In genomic region chr6:143855057-143855456, GRCh38 we compare ENCODE assay signal across 21 cellular contexts. TPM values are rescaled to one million over a fixed set of nuclear protein-coding genes. Genes with fewer than 3 reads are reported as not detected.
DNase-seq lines count a peak whose midpoint lies in the region; ATAC-seq, FAIRE-seq and TF ChIP-seq lines count a peak whose summit lies in the region.
"Not testable (repeated sequence)": the region's sequence is repeated elsewhere in the genome, so short reads cannot be mapped to it uniquely, and the experiment has no call there.
"Had no signal": no experiment of that assay in that cellular context is flagged by ENCODE, and none has a peak within 500 bp of the region (broad histone marks: within the 10 kb centered on the region; RNA-seq: fewer than 3 reads in every experiment).

No MANE protein-coding gene starts in this region.

- not testable (repeated sequence) for FAIRE-seq in K562 (lab: Jason Lieb, UNC); HepG2 (lab: Jason Lieb, UNC)

- CTCF ChIA-PET in HEK293 (lab: Yijun Ruan, JAX) = interaction anchor here (0.8 kb wide), 1 partner anchor 25 kb away, joined by 3 read pairs; no protein-coding TSS in a partner anchor
- CTCF ChIA-PET in WTC11 (lab: Charles Lee); K562 (lab: Yijun Ruan, JAX; ENCODE audit: low intra/inter-chr PET ratio); HepG2 (lab: Yijun Ruan, JAX; ENCODE audit: low intra/inter-chr PET ratio, low total read pairs): not testable (repeated sequence)

- not testable (repeated sequence) for H3K4me3 ChIP-seq in HEK293 (ENCODE audit: low read depth, low read length); K562; HepG2 (replicated peaks in 1 of 3; ENCODE audit: insufficient read depth in 1 of 3, low read depth in 2 of 3, low read length in 3 of 3)

- TF ChIP-seq POLR2A in K562 (conservative IDR thresholded peaks at IDR 0.05); HepG2 (IDR thresholded peaks at IDR 0.05; ENCODE audit: insufficient read depth in 1 of 2, low read depth in 2 of 2, low read length in 2 of 2): not testable (repeated sequence)

- peaks cover 96% of the 10 kb centered on the region for H3K36me3 Mint-ChIP-seq in WTC11
- H3K36me3 Mint-ChIP-seq in activated T-helper 17 cell treated with anti-CD3 and anti-CD28 coated beads, Interleukin-2, amount 50 U/mL, for 72 hours (ENCODE audit: low read depth) = peaks cover 100% of the 10 kb centered on the region
- H3K36me3 Mint-ChIP-seq in activated naive CD4-positive, alpha-beta T cell treated with anti-CD3 and anti-CD28 coated beads, Interleukin-2, amount 50 U/mL, for 24 hours = peaks cover 82% of the 10 kb centered on the region
- peaks cover 73% of the 10 kb centered on the region for H3K36me3 Mint-ChIP-seq in central memory CD8-positive, alpha-beta T cell (ENCODE audit: insufficient read depth)

- H3K27me3 Mint-ChIP-seq in WTC11 (ENCODE audit: low read depth); activated T-helper 17 cell treated with anti-CD3 and anti-CD28 coated beads, Interleukin-2, amount 50 U/mL, for 72 hours; activated naive CD4-positive, alpha-beta T cell treated with anti-CD3 and anti-CD28 coated beads, Interleukin-2, amount 50 U/mL, for 24 hours; central memory CD8-positive, alpha-beta T cell: not testable (repeated sequence)

- not testable (repeated sequence) for H3K27me3 ChIP-seq in K562 (ENCODE audit: control insufficient read depth in 2 of 2, insufficient read depth in 2 of 2, low read length in 2 of 2); HepG2 (ENCODE audit: control insufficient read depth in 1 of 2, insufficient read depth in 2 of 2, low read length in 2 of 2)

- in situ Hi-C loops in K562 (cut with MboI); HepG2 (cut with HindIII; ENCODE audit: extremely low pct_ligation_motif_present, low pct_unique_long_range_greater_than_20kb): not testable (repeated sequence)

- H3K36me3 ChIP-seq in HEK293 (ENCODE audit: control insufficient read depth in 2 of 2, insufficient read depth in 1 of 2, low read length in 2 of 2) = peaks cover 60 to 87% of the 10 kb centered on the region in 2 experiments
- H3K36me3 ChIP-seq in K562 (ENCODE audit: control insufficient read depth, insufficient read depth, low read length) = peaks cover 86% of the 10 kb centered on the region
- H3K36me3 ChIP-seq in HepG2 (replicated peaks in 1 of 2; ENCODE audit: control insufficient read depth in 1 of 2, insufficient read depth in 2 of 2, low read length in 2 of 2) = peaks cover 22 to 67% of the 10 kb centered on the region in 2 experiments

- 94% methylated on average over 1 of the region's 1 CpG for WGBS in K562 (ENCODE audit: insufficient coverage, low coverage, missing lambda C conversion rate)
- WGBS in HepG2 (ENCODE audit: low lambda C conversion rate) = 84% methylated on average over 1 of the region's 1 CpG

- POLR2A ChIA-PET in HEK293 (lab: Yijun Ruan, JAX); WTC11 (lab: Charles Lee); K562 (lab: Yijun Ruan, JAX): not testable (repeated sequence)
- POLR2A ChIA-PET in HepG2 (lab: Yijun Ruan, JAX) = interaction anchor here (1.4 kb wide), 1 partner anchor 12 kb away, joined by 9 read pairs; the partner anchor contains the start of gene LTV1

- H2AFZ ChIP-seq in K562 (ENCODE audit: low read depth, low read length); HepG2 (ENCODE audit: low read length): not testable (repeated sequence)

- intact Hi-C loops in K562 (cut with micrococcal nuclease); HepG2 (cut with micrococcal nuclease; ENCODE audit: unreplicated experiment): not testable (repeated sequence)

- H3K9me1 ChIP-seq in K562 (ENCODE audit: control insufficient read depth, insufficient read depth, low read length) = not testable (repeated sequence)

- H4K20me1 ChIP-seq in K562 (replicated peaks; ENCODE audit: control insufficient read depth, insufficient read depth, low read length); HepG2 (ENCODE audit: insufficient read depth, low read length): not testable (repeated sequence)

- peaks cover 50% of the 10 kb centered on the region for H3K79me2 ChIP-seq in K562 (ENCODE audit: control insufficient read depth, insufficient read depth, low read length)
- H3K79me2 ChIP-seq in HepG2 (ENCODE audit: insufficient read depth, low read length) = peaks cover 21% of the 10 kb centered on the region

- H3K9me3 ChIP-seq in HEK293 (ENCODE audit: control insufficient read depth, insufficient read depth, low read depth, low read length); K562 (replicated peaks; ENCODE audit: control insufficient read depth, insufficient read depth, low read depth, low read length); HepG2 (ENCODE audit: low read length): not testable (repeated sequence)

- H3K27ac Mint-ChIP-seq in WTC11 = peak overlapping the region; percentile 1; the same call in 1 of the 2 replicates
- H3K27ac Mint-ChIP-seq in activated T-helper 17 cell treated with anti-CD3 and anti-CD28 coated beads, Interleukin-2, amount 50 U/mL, for 72 hours = peak overlapping the region; percentile 46
- H3K27ac Mint-ChIP-seq in activated naive CD4-positive, alpha-beta T cell treated with anti-CD3 and anti-CD28 coated beads, Interleukin-2, amount 50 U/mL, for 24 hours = peak overlapping the region; percentile 30
- peak overlapping the region; percentile 44 for H3K27ac Mint-ChIP-seq in central memory CD8-positive, alpha-beta T cell (ENCODE audit: low read depth)

- DNase-seq in WTC11 (ENCODE audit: low spot score); K562 (ENCODE audit: extremely low read depth in 1 of 4, low spot score in 3 of 4); central memory CD8-positive, alpha-beta T cell (ENCODE audit: low spot score in 2 of 2): not testable (repeated sequence)
- DNase-seq in HepG2 (ENCODE audit: low spot score) = peak; percentile 37

- not testable (repeated sequence) for H3K4me3 Mint-ChIP-seq in WTC11; activated T-helper 17 cell treated with anti-CD3 and anti-CD28 coated beads, Interleukin-2, amount 50 U/mL, for 72 hours; activated naive CD4-positive, alpha-beta T cell treated with anti-CD3 and anti-CD28 coated beads, Interleukin-2, amount 50 U/mL, for 24 hours; central memory CD8-positive, alpha-beta T cell

- not testable (repeated sequence) for H3K4me1 Mint-ChIP-seq in WTC11
- H3K4me1 Mint-ChIP-seq in activated T-helper 17 cell treated with anti-CD3 and anti-CD28 coated beads, Interleukin-2, amount 50 U/mL, for 72 hours = peaks cover 22% of the 10 kb centered on the region
- peaks cover 52% of the 10 kb centered on the region for H3K4me1 Mint-ChIP-seq in activated naive CD4-positive, alpha-beta T cell treated with anti-CD3 and anti-CD28 coated beads, Interleukin-2, amount 50 U/mL, for 24 hours
- H3K4me1 Mint-ChIP-seq in central memory CD8-positive, alpha-beta T cell = peaks cover 48% of the 10 kb centered on the region

- not testable (repeated sequence) for H3K4me2 ChIP-seq in K562 (ENCODE audit: insufficient read depth, low read length); HepG2 (ENCODE audit: low read depth, low read length)

- H3K9ac ChIP-seq in K562 (ENCODE audit: insufficient read depth in 1 of 2, low read depth in 2 of 2, low read length in 2 of 2); HepG2 (ENCODE audit: insufficient read depth, low read depth, low read length): not testable (repeated sequence)

- not testable (repeated sequence) for H3K27ac ChIP-seq in HEK293 (ENCODE audit: extremely low read depth, low read depth, low read length); K562 (ENCODE audit: extremely low read depth, low read depth, low read length); HepG2 (ENCODE audit: extremely low read length, insufficient read depth, low read length)

- not testable (repeated sequence) for BruUV-seq in K562 (replicated peaks; lab: Mats Ljungman, UMichigan); HepG2 (replicated peaks; lab: Mats Ljungman, UMichigan)

- peaks cover 14% of the 10 kb centered on the region for H3K9me3 Mint-ChIP-seq in WTC11
- not testable (repeated sequence) for H3K9me3 Mint-ChIP-seq in activated T-helper 17 cell treated with anti-CD3 and anti-CD28 coated beads, Interleukin-2, amount 50 U/mL, for 72 hours; activated naive CD4-positive, alpha-beta T cell treated with anti-CD3 and anti-CD28 coated beads, Interleukin-2, amount 50 U/mL, for 24 hours; central memory CD8-positive, alpha-beta T cell

- not testable (repeated sequence) for TF ChIP-seq EP300 in K562 (IDR thresholded peaks at IDR 0.05; ENCODE audit: low read length); HepG2 (IDR thresholded peaks at IDR 0.05; ENCODE audit: low read depth in 2 of 2, low read length in 2 of 2); HepG2 (CRISPR knock-in tag; IDR thresholded peaks at IDR 0.05; ENCODE audit: borderline replicate concordance)

- not testable (repeated sequence) for TF ChIP-seq RAD21 in K562 (CRISPR knock-in tag; conservative IDR thresholded peaks at IDR 0.05 in 1 of 2, IDR thresholded peaks at IDR 0.05 in 1 of 2); HepG2 (CRISPR knock-in tag; IDR thresholded peaks at IDR 0.05)

- H3K4me1 ChIP-seq in HEK293 (ENCODE audit: control insufficient read depth, insufficient read depth, low read length); K562 (replicated peaks in 1 of 2; ENCODE audit: control insufficient read depth in 2 of 2, insufficient read depth in 2 of 2, low read length in 2 of 2): not testable (repeated sequence)
- peaks cover 11% of the 10 kb centered on the region; the same call in 1 of the 2 replicates for H3K4me1 ChIP-seq in HepG2 (ENCODE audit: insufficient read depth, low read length)

- not testable (repeated sequence) for ATAC-seq in WTC11; activated T-helper 17 cell treated with anti-CD3 and anti-CD28 coated beads, Interleukin-2, amount 50 U/mL, for 72 hours (replicated peaks); K562; central memory CD8-positive, alpha-beta T cell (replicated peaks; ENCODE audit: extremely low read depth, poor library complexity, severe bottlenecking); HepG2

- not testable (repeated sequence) for TF ChIP-seq CTCF in HEK293 (tag by site-specific recombination; IDR thresholded peaks at IDR 0.05); WTC11 (IDR thresholded peaks at IDR 0.05); K562 (IDR thresholded peaks at IDR 0.05 in 2 of 3, conservative IDR thresholded peaks at IDR 0.05 in 1 of 3; ENCODE audit: insufficient read depth in 2 of 3, low read depth in 1 of 3, low read length in 3 of 3); HepG2 (CRISPR knock-in tag; IDR thresholded peaks at IDR 0.05)

RNA-seq across cellular contexts. Expression of gene ZC2HC1B, which starts 9.2 kb away (rescaled TPM):
- total RNA-seq in WTC11 (2021) (not detected in 3 replicates), K562 (2014; rRNA removed) (not detected in 2 replicates), K562 (2014; rRNA removed; fragmentation: Illumina TruSeq; extraction: Trizol) (not detected in 2 replicates), K562 (2015; rRNA removed; fragmentation: Illumina TruSeq; extraction: Trizol) (not detected in 2 replicates), K562 (2021) (not detected in 2 replicates), HepG2 (2016; rRNA removed; fragmentation: Illumina TruSeq; extraction: Trizol) (not detected in 2 replicates)
- total RNA-seq in activated T-helper 17 cell treated with anti-CD3 and anti-CD28 coated beads, Interleukin-2, amount 50 U/mL, for 72 hours = not detected
- not detected in 2 replicates for total RNA-seq in K562 (2011; cell fraction: chromatin; rRNA removed; ENCODE audit: low replicate concordance)
- total RNA-seq in K562 (2011; cell fraction: nucleolus; rRNA removed) = not detected in 2 replicates
- total RNA-seq in K562 (2011; cell fraction: nucleoplasm; rRNA removed) = not detected in 2 replicates
- polyA plus RNA-seq in K562 (2011; rRNA removed) (not detected in 2 replicates), K562 (2014; fragmentation: Illumina TruSeq; extraction: Trizol) (not detected in 2 replicates), K562 (2014; fragmentation: Nextera tagmentation; extraction: Ambion mirVana) (not detected), K562 (2014; rRNA removed) (not detected in 2 replicates), HepG2 (2011; rRNA removed) (not detected in 2 replicates)
- polyA plus RNA-seq in K562 (2011; cell fraction: cytosol; rRNA removed) = not detected in 2 replicates
- polyA plus RNA-seq in K562 (2011; cell fraction: nucleus; rRNA removed) = not detected in 2 replicates
- not detected in 2 replicates for polyA plus RNA-seq in K562 (2012)
- not detected in 2 replicates for polyA minus RNA-seq in K562 (2011; rRNA and poly(A)+ RNA removed)
- not detected in 2 replicates for polyA minus RNA-seq in K562 (2011; cell fraction: cytosol; rRNA and poly(A)+ RNA removed)
- not detected in 2 replicates for polyA minus RNA-seq in K562 (2011; cell fraction: nucleus; rRNA and poly(A)+ RNA removed)
- total RNA-seq in HepG2 (2016; cell fraction: cytosol; rRNA removed; fragmentation: Illumina TruSeq; extraction: Trizol; ENCODE audit: low read depth) = not detected in 2 replicates
- not detected in 2 replicates for total RNA-seq in HepG2 (2016; cell fraction: insoluble cytoplasmic fraction; rRNA removed; fragmentation: Illumina TruSeq; extraction: Trizol)
- not detected in 2 replicates for total RNA-seq in HepG2 (2016; cell fraction: membrane; rRNA removed; fragmentation: Illumina TruSeq; extraction: Trizol)
- not detected in 2 replicates for total RNA-seq in HepG2 (2016; cell fraction: nucleus; rRNA removed; fragmentation: Illumina TruSeq; extraction: Trizol)
- polyA plus RNA-seq in HepG2 (2011; cell fraction: cytosol; rRNA removed) = not detected in 2 replicates
- polyA plus RNA-seq in HepG2 (2011; cell fraction: nucleus; rRNA removed) = not detected in 2 replicates
- polyA plus RNA-seq in HepG2 (2012) = not detected in 2 replicates
- not detected in 2 replicates for polyA plus RNA-seq in HepG2 (2016; cell fraction: cytosol; fragmentation: Illumina TruSeq; extraction: Trizol; ENCODE audit: low read depth)
- not detected in 2 replicates for polyA plus RNA-seq in HepG2 (2016; cell fraction: insoluble cytoplasmic fraction; fragmentation: Illumina TruSeq; extraction: Trizol; ENCODE audit: low read depth)
- not detected in 2 replicates for polyA plus RNA-seq in HepG2 (2016; cell fraction: membrane; fragmentation: Illumina TruSeq; extraction: Trizol; ENCODE audit: low read depth)
- not detected in 2 replicates for polyA plus RNA-seq in HepG2 (2016; cell fraction: nucleus; fragmentation: Illumina TruSeq; extraction: Trizol; ENCODE audit: insufficient read depth, low read depth)
- not detected in 2 replicates for polyA minus RNA-seq in HepG2 (2011; rRNA and poly(A)+ RNA removed; ENCODE audit: low replicate concordance)
- polyA minus RNA-seq in HepG2 (2011; cell fraction: cytosol; rRNA and poly(A)+ RNA removed) = not detected in 2 replicates
- polyA minus RNA-seq in HepG2 (2011; cell fraction: nucleus; rRNA and poly(A)+ RNA removed) = not detected in 2 replicates
- total RNA-seq: A172; A673; Caco-2; Calu3; CD4-positive, alpha-beta memory T cell; CD4-positive, alpha-beta T cell; CD4-positive, CD25-positive, alpha-beta regulatory T cell; CD8-positive, alpha-beta memory T cell; CD8-positive, alpha-beta T cell; Daoy had no signal
- polyA plus RNA-seq: A549; AG04450; BJ; CD14-positive monocyte; CD4-positive, alpha-beta memory T cell; CD4-positive, CD25-positive, alpha-beta regulatory T cell; CD8-positive, alpha-beta memory T cell had no signal

RNA-seq across cellular contexts. Expression of gene LTV1, which starts 11.9 kb away (rescaled TPM):
- 29.1 to 37.7 TPM (median 30.2 TPM) in 3 replicates for total RNA-seq in WTC11 (2021)
- 10 to 100 TPM; 16.6 to 40.3 TPM for total RNA-seq in activated T-helper 17 cell treated with anti-CD3 and anti-CD28 coated beads, Interleukin-2, amount 50 U/mL, for 72 hours
- 15.2 and 38.3 TPM in 2 replicates for total RNA-seq in K562 (2011; cell fraction: chromatin; rRNA removed; ENCODE audit: low replicate concordance)
- 10.5 and 12.2 TPM in 2 replicates for total RNA-seq in K562 (2011; cell fraction: nucleolus; rRNA removed)
- 10.1 and 13.8 TPM in 2 replicates for total RNA-seq in K562 (2011; cell fraction: nucleoplasm; rRNA removed)
- 66.8 and 80.1 TPM in 2 replicates for total RNA-seq in K562 (2014; rRNA removed)
- total RNA-seq in K562 (2014; rRNA removed; fragmentation: Illumina TruSeq; extraction: Trizol) = 119 and 142 TPM in 2 replicates
- 140 and 148 TPM in 2 replicates for total RNA-seq in K562 (2015; rRNA removed; fragmentation: Illumina TruSeq; extraction: Trizol)
- 65.7 and 70.7 TPM in 2 replicates for total RNA-seq in K562 (2021)
- 35.9 and 57.9 TPM in 2 replicates for polyA plus RNA-seq in K562 (2011; rRNA removed)
- polyA plus RNA-seq in K562 (2011; cell fraction: cytosol; rRNA removed) = 6.3 and 12.5 TPM in 2 replicates
- polyA plus RNA-seq in K562 (2011; cell fraction: nucleus; rRNA removed) = 31.6 and 33.6 TPM in 2 replicates
- 38.2 and 83.0 TPM in 2 replicates for polyA plus RNA-seq in K562 (2012)
- polyA plus RNA-seq in K562 (2014; fragmentation: Illumina TruSeq; extraction: Trizol) = 114 and 123 TPM in 2 replicates
- polyA plus RNA-seq in K562 (2014; fragmentation: Nextera tagmentation; extraction: Ambion mirVana) = 100 to 1,000 TPM in 1 of 2 experiments, 10 to 100 TPM in 1; 88.3 to 162 TPM
- polyA plus RNA-seq in K562 (2014; rRNA removed) = 123 and 141 TPM in 2 replicates
- 46.1 and 49.2 TPM in 2 replicates for polyA minus RNA-seq in K562 (2011; rRNA and poly(A)+ RNA removed)
- polyA minus RNA-seq in K562 (2011; cell fraction: cytosol; rRNA and poly(A)+ RNA removed) = 14.5 and 19.7 TPM in 2 replicates
- 18.6 and 26.7 TPM in 2 replicates for polyA minus RNA-seq in K562 (2011; cell fraction: nucleus; rRNA and poly(A)+ RNA removed)
- 85.8 and 122 TPM in 2 replicates for total RNA-seq in HepG2 (2016; rRNA removed; fragmentation: Illumina TruSeq; extraction: Trizol)
- total RNA-seq in HepG2 (2016; cell fraction: cytosol; rRNA removed; fragmentation: Illumina TruSeq; extraction: Trizol; ENCODE audit: low read depth) = 15.6 and 17.4 TPM in 2 replicates
- total RNA-seq in HepG2 (2016; cell fraction: insoluble cytoplasmic fraction; rRNA removed; fragmentation: Illumina TruSeq; extraction: Trizol) = 84.4 and 118 TPM in 2 replicates
- total RNA-seq in HepG2 (2016; cell fraction: membrane; rRNA removed; fragmentation: Illumina TruSeq; extraction: Trizol) = 31.8 and 36.3 TPM in 2 replicates
- total RNA-seq in HepG2 (2016; cell fraction: nucleus; rRNA removed; fragmentation: Illumina TruSeq; extraction: Trizol) = 69.7 and 73.2 TPM in 2 replicates
- 15.9 and 21.1 TPM in 2 replicates for polyA plus RNA-seq in HepG2 (2011; rRNA removed)
- 6.1 and 9.5 TPM in 2 replicates for polyA plus RNA-seq in HepG2 (2011; cell fraction: cytosol; rRNA removed)
- polyA plus RNA-seq in HepG2 (2011; cell fraction: nucleus; rRNA removed) = 21.7 and 25.4 TPM in 2 replicates
- 32.5 and 45.9 TPM in 2 replicates for polyA plus RNA-seq in HepG2 (2012)
- 12.9 and 13.2 TPM in 2 replicates for polyA plus RNA-seq in HepG2 (2016; cell fraction: cytosol; fragmentation: Illumina TruSeq; extraction: Trizol; ENCODE audit: low read depth)
- 129 and 141 TPM in 2 replicates for polyA plus RNA-seq in HepG2 (2016; cell fraction: insoluble cytoplasmic fraction; fragmentation: Illumina TruSeq; extraction: Trizol; ENCODE audit: low read depth)
- polyA plus RNA-seq in HepG2 (2016; cell fraction: membrane; fragmentation: Illumina TruSeq; extraction: Trizol; ENCODE audit: low read depth) = 19.2 and 19.9 TPM in 2 replicates
- 128 and 133 TPM in 2 replicates for polyA plus RNA-seq in HepG2 (2016; cell fraction: nucleus; fragmentation: Illumina TruSeq; extraction: Trizol; ENCODE audit: insufficient read depth, low read depth)
- polyA minus RNA-seq in HepG2 (2011; rRNA and poly(A)+ RNA removed; ENCODE audit: low replicate concordance) = 2.3 and 2.5 TPM in 2 replicates
- 8.6 and 9.2 TPM in 2 replicates for polyA minus RNA-seq in HepG2 (2011; cell fraction: cytosol; rRNA and poly(A)+ RNA removed)
- 37.7 and 42.4 TPM in 2 replicates for polyA minus RNA-seq in HepG2 (2011; cell fraction: nucleus; rRNA and poly(A)+ RNA removed)
